ENCODE assay signal across 1 cellular context in genomic region chr13:24512208-24513068, GRCh38.
TF ChIP-seq lines count a peak whose summit lies in the region.

TSS of gene PARP4 (minus strand) at chr13:24512778. CDS start at chr13:24503776, 9,002 bp downstream.

TF ChIP-seq in HepG2, 621 proteins besides CTCF, POLR2A, EP300 and RAD21 (continued from another document and continues in another):
- TF ChIP-seq ZNF280B (CRISPR knock-in tag; IDR thresholded peaks at IDR 0.05; ENCODE audit: borderline replicate concordance) = no peak
- no peak; the same call in 1 of the 2 replicates for TF ChIP-seq KLF11 (CRISPR knock-in tag; IDR thresholded peaks at IDR 0.05)
- TF ChIP-seq HNF1A (IDR thresholded peaks at IDR 0.05; ENCODE audit: low read depth) = no peak
- peak; percentile 55 for TF ChIP-seq HNF1A (CRISPR knock-in tag; IDR thresholded peaks at IDR 0.05; ENCODE audit: borderline replicate concordance)
- peak; percentile 82 for TF ChIP-seq ZNF772 (CRISPR knock-in tag; IDR thresholded peaks at IDR 0.05)
- TF ChIP-seq NFRKB (IDR thresholded peaks at IDR 0.05) = no peak
- peak; percentile 92 for TF ChIP-seq DMAP1 (CRISPR knock-in tag; IDR thresholded peaks at IDR 0.05)
- TF ChIP-seq ELF1 (CRISPR knock-in tag; IDR thresholded peaks at IDR 0.05) = peak; percentile 88
- TF ChIP-seq ZNF879 (CRISPR knock-in tag; IDR thresholded peaks at IDR 0.05) = peak; percentile 87
- TF ChIP-seq ZNF256 (CRISPR knock-in tag; conservative IDR thresholded peaks at IDR 0.05) = 0 out of 2 replicates have a peak, but pooled peaks have one; percentile 38
- TF ChIP-seq CREB1 (IDR thresholded peaks at IDR 0.05) = peak; percentile 70
- TF ChIP-seq CREB1 (CRISPR knock-in tag; IDR thresholded peaks at IDR 0.05) = peak; percentile 71
- peak; percentile 46; the same call in 1 of the 2 replicates for TF ChIP-seq TFAP4 (IDR thresholded peaks at IDR 0.05; ENCODE audit: borderline replicate concordance, low read depth)
- peak; percentile 28; the same call in 1 of the 2 replicates for TF ChIP-seq ZNF878 (CRISPR knock-in tag; IDR thresholded peaks at IDR 0.05)
- TF ChIP-seq MXI1 (IDR thresholded peaks at IDR 0.05; ENCODE audit: borderline replicate concordance, low read depth, low read length) = peak; percentile 51; the same call in 1 of the 3 replicates
- TF ChIP-seq MLXIP (CRISPR knock-in tag; IDR thresholded peaks at IDR 0.05; ENCODE audit: borderline replicate concordance) = no peak
- TF ChIP-seq ZNF33B (CRISPR knock-in tag; IDR thresholded peaks at IDR 0.05) = peak; percentile 75; the same call in 1 of the 2 replicates
- TF ChIP-seq KAT2B (IDR thresholded peaks at IDR 0.05; ENCODE audit: borderline replicate concordance, low read depth, low read length) = no peak
- TF ChIP-seq ZC3H13 (CRISPR knock-in tag; IDR thresholded peaks at IDR 0.05) = no peak
- TF ChIP-seq HOXA7 (CRISPR knock-in tag; IDR thresholded peaks at IDR 0.05) = no peak
- peak; percentile 70 for TF ChIP-seq IKZF4 (CRISPR knock-in tag; IDR thresholded peaks at IDR 0.05; ENCODE audit: borderline replicate concordance, low read depth, not compliant biosample characterization)
- TF ChIP-seq ZFY (CRISPR knock-in tag; IDR thresholded peaks at IDR 0.05) = peak; percentile 88
- TF ChIP-seq ZNF639 (CRISPR knock-in tag; conservative IDR thresholded peaks at IDR 0.05) = peak; percentile 60; the same call in 1 of the 2 replicates
- TF ChIP-seq ZNF275 (CRISPR knock-in tag; IDR thresholded peaks at IDR 0.05; ENCODE audit: borderline replicate concordance) = peak; percentile 76; the same call in 1 of the 2 replicates
- TF ChIP-seq ZNF235 (CRISPR knock-in tag; IDR thresholded peaks at IDR 0.05; ENCODE audit: borderline replicate concordance) = peak; percentile 47; the same call in 1 of the 2 replicates
- TF ChIP-seq BCL3 (CRISPR knock-in tag; IDR thresholded peaks at IDR 0.05) = peak; percentile 59; the same call in 1 of the 2 replicates
- TF ChIP-seq ZNF160 (CRISPR knock-in tag; IDR thresholded peaks at IDR 0.05) = no peak
- TF ChIP-seq NONO (IDR thresholded peaks at IDR 0.05) = no peak
- no peak; the same call in 1 of the 2 replicates for TF ChIP-seq NONO (CRISPR knock-in tag; conservative IDR thresholded peaks at IDR 0.05)
- TF ChIP-seq EHMT2 (IDR thresholded peaks at IDR 0.05; ENCODE audit: borderline replicate concordance, low read depth, low read length) = no peak
- no peak for TF ChIP-seq TCF12 (IDR thresholded peaks at IDR 0.05)
- TF ChIP-seq TCF12 (CRISPR knock-in tag; IDR thresholded peaks at IDR 0.05) = no peak
- TF ChIP-seq NFYB (CRISPR knock-in tag; IDR thresholded peaks at IDR 0.05) = no peak; the same call in 1 of the 2 replicates
- TF ChIP-seq ZNF607 (CRISPR knock-in tag; IDR thresholded peaks at IDR 0.05; ENCODE audit: borderline replicate concordance) = peak; percentile 94
- TF ChIP-seq ZZZ3 (CRISPR knock-in tag; IDR thresholded peaks at IDR 0.05; ENCODE audit: borderline replicate concordance) = no peak; the same call in 1 of the 2 replicates
- TF ChIP-seq NFKBIZ (CRISPR knock-in tag; IDR thresholded peaks at IDR 0.05) = 0 out of 2 replicates have a peak, but pooled peaks have one; percentile 21
- 0 out of 2 replicates have a peak, but pooled peaks have one; percentile 35 for TF ChIP-seq ZNF773 (CRISPR knock-in tag; IDR thresholded peaks at IDR 0.05; ENCODE audit: borderline replicate concordance)
- no peak for TF ChIP-seq RBM22 (optimal IDR thresholded peaks at IDR 0.05; ENCODE audit: low read length)
- TF ChIP-seq ZBTB49 (CRISPR knock-in tag; IDR thresholded peaks at IDR 0.05; ENCODE audit: borderline replicate concordance) = no peak
- TF ChIP-seq ZC3H4 (CRISPR knock-in tag; IDR thresholded peaks at IDR 0.05; ENCODE audit: borderline replicate concordance) = peak; percentile 69; the same call in 1 of the 2 replicates
- TF ChIP-seq ARID3A (IDR thresholded peaks at IDR 0.05; ENCODE audit: low read depth, low read length) = no peak
- TF ChIP-seq PBX3 (CRISPR knock-in tag; IDR thresholded peaks at IDR 0.05; ENCODE audit: borderline replicate concordance) = no peak
